Comparison of ENCODE assay signal across 10 cellular contexts in the genomic region with DNA sequence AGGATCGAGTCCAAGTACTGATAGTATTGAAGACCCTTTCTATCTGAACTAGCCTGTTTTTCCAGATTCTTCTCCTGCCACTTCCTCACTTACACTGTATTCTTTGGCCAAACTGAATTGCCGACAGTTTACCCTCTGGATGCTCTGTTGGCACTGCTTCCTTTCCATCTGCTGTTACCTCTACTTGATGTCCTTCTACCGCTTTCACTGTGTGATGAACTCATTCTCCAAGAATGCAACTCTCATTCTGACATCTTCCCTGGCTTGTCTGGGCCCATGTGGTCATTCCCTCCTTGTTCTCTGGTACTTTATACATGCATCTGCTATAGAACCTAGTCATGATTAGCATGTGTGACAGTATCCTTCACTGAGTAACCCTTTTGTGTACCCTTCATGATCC. TPM values are rescaled to one million over a fixed set of nuclear protein-coding genes. Genes with fewer than 3 reads are reported as not detected.
DNase-seq lines count a peak whose midpoint lies in the region; ATAC-seq and TF ChIP-seq lines count a peak whose summit lies in the region.
"Had no signal": no experiment of that assay in that cellular context is flagged by ENCODE, and none has a peak within 500 bp of the region (broad histone marks: within the 10 kb centered on the region; RNA-seq: fewer than 3 reads in every experiment).

No MANE protein-coding gene starts in this region.

- H3K36me3 ChIP-seq in neuronal stem cell (replicated peaks in 1 of 2; ENCODE audit: control insufficient read depth in 2 of 2, insufficient read depth in 2 of 2, low read length in 2 of 2): peaks cover 6 to 92% of the 10 kb centered on the region in 2 donors

- no peak overlapping the region for H3K18ac ChIP-seq in neuronal stem cell (ENCODE audit: low read length)

- no peaks in the 10 kb centered on the region for H3K9me3 ChIP-seq in neuronal stem cell (replicated peaks in 1 of 2; ENCODE audit: control insufficient read depth in 2 of 2, insufficient read depth in 1 of 2, low read depth in 1 of 2, low read length in 2 of 2)

- no peak overlapping the region for H3K9ac ChIP-seq in neuronal stem cell (ENCODE audit: low read depth, low read length, poor library complexity)

- no peak overlapping the region for H3K4me3 Mint-ChIP-seq in central memory CD8-positive, alpha-beta T cell

- H3K27ac Mint-ChIP-seq in central memory CD8-positive, alpha-beta T cell (ENCODE audit: low read depth): peak overlapping the region; percentile 0

- H3K4me1 ChIP-seq in neuronal stem cell (ENCODE audit: control insufficient read depth in 2 of 2, insufficient read depth in 1 of 2, low read depth in 1 of 2, low read length in 2 of 2): peaks cover 0 to 2% of the 10 kb centered on the region in 2 donors

- H3K4me3 ChIP-seq in LNCaP clone FGC (ENCODE audit: low read depth, low read length) (no peak overlapping the region), neuronal stem cell (ENCODE audit: low read length in 2 of 2) (no peak overlapping the region)

- no peak overlapping the region for H2BK120ac ChIP-seq in neuronal stem cell (ENCODE audit: low read depth, low read length)

- peaks cover 36% of the 10 kb centered on the region for H3K36me3 Mint-ChIP-seq in central memory CD8-positive, alpha-beta T cell (ENCODE audit: insufficient read depth)

- H3K4me1 Mint-ChIP-seq in central memory CD8-positive, alpha-beta T cell: peaks cover 32% of the 10 kb centered on the region

- no peak overlapping the region for H3K27ac ChIP-seq in neuronal stem cell (replicated peaks; ENCODE audit: low read length)

- no CpG with 5 or more reads among the region's 3 CpGs for WGBS in neuronal stem cell (ENCODE audit: extremely low coverage in 2 of 2, insufficient read length in 2 of 2, insufficient replicate concordance in 1 of 2), 2 donors

- no peak overlapping the region for H4K91ac ChIP-seq in neuronal stem cell (ENCODE audit: low read depth, low read length, poor library complexity)

- no peak overlapping the region for H2AK5ac ChIP-seq in neuronal stem cell (ENCODE audit: low read depth, low read length)

- no peak for TF ChIP-seq CTCF in LNCaP clone FGC (IDR thresholded peaks at IDR 0.05; ENCODE audit: control insufficient read depth, extremely low read depth, insufficient read depth)

- H3K14ac ChIP-seq in neuronal stem cell (ENCODE audit: low read length): no peak overlapping the region

- H2BK15ac ChIP-seq in neuronal stem cell (ENCODE audit: low read length): no peak overlapping the region

- no peaks in the 10 kb centered on the region for H3K27me3 ChIP-seq in neuronal stem cell (ENCODE audit: control insufficient read depth in 3 of 3, insufficient read depth in 3 of 3, low read depth in 1 of 3, low read length in 3 of 3)

- no peak for ATAC-seq in central memory CD8-positive, alpha-beta T cell (replicated peaks; ENCODE audit: extremely low read depth, poor library complexity, severe bottlenecking)
- no peak for ATAC-seq in GM21367 (IDR thresholded peaks at IDR 0.05; ENCODE audit: unreplicated experiment)

- H3K79me1 ChIP-seq in neuronal stem cell (ENCODE audit: low read depth, low read length): no peaks in the 10 kb centered on the region

- peak; percentile 74 for DNase-seq in Daoy (ENCODE audit: low read depth)
- peak; percentile 35 for DNase-seq in LNCaP clone FGC (ENCODE audit: low read depth)
- DNase-seq in central memory CD8-positive, alpha-beta T cell (ENCODE audit: low spot score in 2 of 2): no peak
- DNase-seq in myocyte (ENCODE audit: low read depth): peak; percentile 59
- no peak for DNase-seq in LoVo (ENCODE audit: low spot score)
- no peak for DNase-seq in neuronal stem cell (ENCODE audit: low spot score)
- DNase-seq in DMS153 (lab: John Stamatoyannopoulos, UW): no peak
- DNase-seq: NCI-H1417 treated with DMSO at 0.1 percent for 48 hours, T-helper 2 cell had no signal

- H3K23ac ChIP-seq in neuronal stem cell (ENCODE audit: low read depth, low read length, poor library complexity): no peak overlapping the region

- no peak overlapping the region for H2AFZ ChIP-seq in neuronal stem cell (ENCODE audit: low read length)

- no peak overlapping the region for H2BK5ac ChIP-seq in neuronal stem cell (ENCODE audit: low read length)

- H3K4me2 ChIP-seq in neuronal stem cell (ENCODE audit: insufficient read depth, low read length, poor library complexity, severe bottlenecking): no peak overlapping the region

- H3K4ac ChIP-seq in neuronal stem cell (ENCODE audit: low read length): no peak overlapping the region

- H4K8ac ChIP-seq in neuronal stem cell (ENCODE audit: low read depth, low read length): no peak overlapping the region

- no peak overlapping the region for H2BK12ac ChIP-seq in neuronal stem cell (ENCODE audit: low read length)

- H3K9me3 Mint-ChIP-seq in central memory CD8-positive, alpha-beta T cell: no peaks in the 10 kb centered on the region

- H3K27me3 Mint-ChIP-seq in central memory CD8-positive, alpha-beta T cell: no peaks in the 10 kb centered on the region

RNA-seq across cellular contexts. Expression of a gene that starts 16.3 kb away (rescaled TPM):
- 18.2 and 24.4 TPM in 2 replicates for total RNA-seq in Daoy (2014; rRNA removed; shearing (Covaris generic))
- 24.2 and 24.3 TPM in 2 replicates for total RNA-seq in myocyte
- 15.0 TPM for polyA plus RNA-seq in myocyte (2012)
- 28.1 TPM for polyA plus RNA-seq in neuronal stem cell (2013, experiment 1 of 2)
- 31.6 TPM for polyA plus RNA-seq in neuronal stem cell (2013, experiment 2 of 2)

RNA-seq across cellular contexts. Expression of a gene that starts 16.5 kb away (rescaled TPM):
- total RNA-seq in Daoy (2014; rRNA removed; shearing (Covaris generic)): 17.8 and 17.9 TPM in 2 replicates
- total RNA-seq in myocyte: 20.0 and 21.8 TPM in 2 replicates
- polyA plus RNA-seq in myocyte (2012): 10.2 TPM
- polyA plus RNA-seq in neuronal stem cell (2013, experiment 1 of 2): 24.0 TPM
- 24.4 TPM for polyA plus RNA-seq in neuronal stem cell (2013, experiment 2 of 2)

Comparison
In these comparisons a context has a peak if more than half of its experiments do, and no peak if none do; other contexts are left out.
1. DNase-seq: peak in Daoy (single experiment), LNCaP clone FGC (single experiment) and myocyte (single experiment); none in central memory CD8-positive, alpha-beta T cell (0 of 2), LoVo (single experiment), neuronal stem cell (single experiment) and DMS153 (single experiment).